19 cellular contexts compared by ENCODE assay signal in genomic region chr3:98185180-98185579, GRCh38. TPM values are rescaled to one million over a fixed set of nuclear protein-coding genes. Genes with fewer than 3 reads are reported as not detected.
A peak's percentile ranks its signal among the peaks of the same experiment; 100 is the strongest.
DNase-seq lines count a peak whose midpoint lies in the region; ATAC-seq and TF ChIP-seq lines count a peak whose summit lies in the region.
"Had no signal": no experiment of that assay in that cellular context is flagged by ENCODE, and none has a peak within 500 bp of the region (broad histone marks: within the 10 kb centered on the region; RNA-seq: fewer than 3 reads in every experiment).

No MANE protein-coding gene starts in this region.

- no peak overlapping the region for H3K9ac ChIP-seq in OCI-LY3 (ENCODE audit: low read length)

- TF ChIP-seq CTCF in OCI-LY3 (IDR thresholded peaks at IDR 0.05; ENCODE audit: low read depth, low read length), result peak; percentile 68
- peak; percentile 6 for TF ChIP-seq CTCF in hepatocyte (IDR thresholded peaks at IDR 0.05; ENCODE audit: poor library complexity)

- no peak overlapping the region for H3K4me3 ChIP-seq in OCI-LY3 (ENCODE audit: low read length)
- H3K4me3 ChIP-seq in hepatocyte, result no peak overlapping the region
- H3K4me3 ChIP-seq: colonic mucosa, mucosa of descending colon had no signal

- ATAC-seq in esophagus mucosa, result no peak
- ATAC-seq: mucosa of descending colon had no signal

- DNase-seq in D341Med (ENCODE audit: low spot score) (peak; percentile 15), HS-5 (ENCODE audit: low read depth) (peak; percentile 8), hepatocyte (ENCODE audit: low spot score) (peak; percentile 17), anterior cingulate cortex (lab: John Stamatoyannopoulos, UW) (no peak), inferior parietal cortex (ENCODE audit: extremely low spot score) (no peak), NCI-H2081 treated with DMSO at 0.1 percent for 48 hours (lab: John Stamatoyannopoulos, UW) (no peak)
- DNase-seq: activated CD4-positive, alpha-beta memory T cell treated with anti-CD3 and anti-CD28 coated beads, Interleukin-2, amount 10 ng/mL, durations not matched to agents 7 days and 5 days; aorta; colonic mucosa; mucosa of descending colon; NCI-H146; NCI-H446 treated with DMSO at 0.1 percent for 48 hours; SIG-M5; T1000 had no signal

- H3K9me2 ChIP-seq in hepatocyte (replicated peaks; ENCODE audit: insufficient read depth), result no peaks in the 10 kb centered on the region

- H3K4me1 ChIP-seq in OCI-LY3 (ENCODE audit: low read length) (peaks cover 13% of the 10 kb centered on the region), hepatocyte (ENCODE audit: insufficient read depth) (no peaks in the 10 kb centered on the region)
- H3K4me1 ChIP-seq: colonic mucosa had no signal

- H3K79me2 ChIP-seq in OCI-LY3 (ENCODE audit: low read length) (no peaks in the 10 kb centered on the region), hepatocyte (no peaks in the 10 kb centered on the region)

- H3K27me3 ChIP-seq in OCI-LY3 (ENCODE audit: low read depth, low read length) (no peaks in the 10 kb centered on the region), hepatocyte (no peaks in the 10 kb centered on the region)
- H3K27me3 ChIP-seq: colonic mucosa had no signal

- H3K9me3 ChIP-seq in OCI-LY3 (ENCODE audit: insufficient read depth, low read length) (no peaks in the 10 kb centered on the region), hepatocyte (ENCODE audit: low read depth) (no peaks in the 10 kb centered on the region)
- H3K9me3 ChIP-seq: colonic mucosa, mucosa of descending colon had no signal

- H3K4me2 ChIP-seq in OCI-LY3 (ENCODE audit: low read length) (no peak overlapping the region), hepatocyte (no peak overlapping the region)

- H3K36me3 ChIP-seq in OCI-LY3 (replicated peaks; ENCODE audit: low read depth, low read length), result no peaks in the 10 kb centered on the region
- no peaks in the 10 kb centered on the region for H3K36me3 ChIP-seq in hepatocyte (replicated peaks; ENCODE audit: insufficient read depth, low read depth)
- H3K36me3 ChIP-seq: colonic mucosa had no signal

- H4K20me1 ChIP-seq in OCI-LY3 (ENCODE audit: insufficient read depth, low read length) (no peaks in the 10 kb centered on the region), hepatocyte (ENCODE audit: insufficient read depth, poor library complexity, severe bottlenecking) (no peaks in the 10 kb centered on the region)

- H3K27ac ChIP-seq in OCI-LY3 (ENCODE audit: low read length), result no peak overlapping the region
- H3K27ac ChIP-seq in hepatocyte, result no peak overlapping the region
- H3K27ac ChIP-seq: colonic mucosa had no signal

- H2AFZ ChIP-seq in OCI-LY3 (ENCODE audit: low read depth, low read length) (no peak overlapping the region), hepatocyte (no peak overlapping the region)

RNA-seq across cellular contexts. Expression of gene OR5H15, which starts 18.7 kb away (rescaled TPM):
- total RNA-seq in hepatocyte, result not detected in 2 replicates
- not detected in 2 replicates for polyA plus RNA-seq in hepatocyte
- not detected for total RNA-seq in esophagus mucosa
- total RNA-seq: activated CD4-positive, alpha-beta memory T cell treated with anti-CD3 and anti-CD28 coated beads, Interleukin-2, amount 10 ng/mL, durations not matched to agents 7 days and 5 days; activated T-helper 2 cell treated with anti-CD3 and anti-CD28 coated beads, Interferon-gamma antibody, Interleukin-2, Interleukin-4, amounts not matched to agents 10 μg/mL and 5 μg/mL and 100 μg/mL, durations not matched to agents 14 hours and 24 hours and 36 hours; aorta; colonic mucosa; mucosa of descending colon; temporal lobe had no signal
- polyA plus RNA-seq: aorta, esophagus had no signal

RNA-seq across cellular contexts. Expression of gene OR5H14, which starts 37.9 kb away (rescaled TPM):
- total RNA-seq in hepatocyte, result not detected in 2 replicates
- polyA plus RNA-seq in hepatocyte, result not detected in 2 replicates
- not detected for total RNA-seq in esophagus mucosa
- total RNA-seq: activated CD4-positive, alpha-beta memory T cell treated with anti-CD3 and anti-CD28 coated beads, Interleukin-2, amount 10 ng/mL, durations not matched to agents 7 days and 5 days; colonic mucosa; mucosa of descending colon; temporal lobe had no signal
- polyA plus RNA-seq: aorta, esophagus had no signal

RNA-seq across cellular contexts. Expression of gene OR5H1, which starts 54.7 kb away (rescaled TPM):
- not detected in 2 replicates for total RNA-seq in hepatocyte
- not detected in 2 replicates for polyA plus RNA-seq in hepatocyte
- not detected for total RNA-seq in esophagus mucosa
- total RNA-seq: activated CD4-positive, alpha-beta memory T cell treated with anti-CD3 and anti-CD28 coated beads, Interleukin-2, amount 10 ng/mL, durations not matched to agents 7 days and 5 days; activated T-helper 2 cell treated with anti-CD3 and anti-CD28 coated beads, Interferon-gamma antibody, Interleukin-2, Interleukin-4, amounts not matched to agents 10 μg/mL and 5 μg/mL and 100 μg/mL, durations not matched to agents 14 hours and 24 hours and 36 hours; aorta; colonic mucosa; mucosa of descending colon; temporal lobe had no signal
- polyA plus RNA-seq: aorta, esophagus had no signal

Comparison
In these comparisons a context has a peak if more than half of its experiments do, and no peak if none do; other contexts are left out.
1. DNase-seq: peak in D341Med (single experiment), HS-5 (single experiment) and hepatocyte (single experiment); none in anterior cingulate cortex (0 of 58), inferior parietal cortex (single experiment) and NCI-H2081 treated with DMSO at 0.1 percent for 48 hours (single experiment).